11 cellular contexts compared by ENCODE assay signal in genomic region chr6:38172739-38173415, GRCh38.
"Had no signal": no experiment of that assay in that cellular context is flagged by ENCODE, and none has a peak within 500 bp of the region (broad histone marks: within the 10 kb centered on the region; RNA-seq: fewer than 3 reads in every experiment).

No MANE protein-coding gene starts in this region.

- H3K9me3 ChIP-seq: ascending aorta, pancreas, SJSA1, transverse colon had no signal

- ATAC-seq: pancreas; stimulated activated naive CD8-positive, alpha-beta T cell treated with anti-CD3 and anti-CD28 coated beads, Interleukin-15, Interleukin-2, amounts not matched to agents 100 U/mL and 50 U/mL, for 24 hours had no signal

- DNase-seq: activated CD4-positive, alpha-beta T cell treated with anti-CD3 and anti-CD28 coated beads, Interleukin-2, amount 10 ng/mL, durations not matched to agents 7 days and 5 days; activated CD8-positive, alpha-beta memory T cell treated with anti-CD3 and anti-CD28 coated beads for 24 hours; activated naive CD4-positive, alpha-beta T cell treated with anti-CD3 and anti-CD28 coated beads for 36 hours; pancreas; stimulated activated CD4-positive, alpha-beta T cell treated with anti-CD3 and anti-CD28 coated beads, Interleukin-15, amount 100 ng/mL, for 24 hours; stimulated activated CD4-positive, alpha-beta T cell treated with anti-CD3 and anti-CD28 coated beads, Interleukin-4, amount 100 ng/mL, for 24 hours; stimulated activated naive CD8-positive, alpha-beta T cell treated with anti-CD3 and anti-CD28 coated beads, Interleukin-15, Interleukin-2, amounts not matched to agents 100 U/mL and 50 U/mL, for 24 hours; transverse colon had no signal

- H3K27ac ChIP-seq: ascending aorta, pancreas, SJSA1 had no signal

- H3K36me3 ChIP-seq: pancreas, SJSA1, transverse colon had no signal

- H3K27me3 Mint-ChIP-seq: activated CD4-positive, alpha-beta T cell treated with anti-CD3 and anti-CD28 coated beads, Interleukin-2, amount 10 ng/mL, durations not matched to agents 7 days and 5 days had no signal

- H3K4me1 Mint-ChIP-seq: activated CD4-positive, alpha-beta T cell treated with anti-CD3 and anti-CD28 coated beads, Interleukin-2, amount 10 ng/mL, durations not matched to agents 7 days and 5 days had no signal

- H3K4me1 ChIP-seq: ascending aorta, SJSA1 had no signal

- H3K27me3 ChIP-seq: ascending aorta, pancreas, SJSA1, transverse colon had no signal

- H3K27ac Mint-ChIP-seq: activated CD4-positive, alpha-beta T cell treated with anti-CD3 and anti-CD28 coated beads, Interleukin-2, amount 10 ng/mL, durations not matched to agents 7 days and 5 days; activated naive CD4-positive, alpha-beta T cell treated with anti-CD3 and anti-CD28 coated beads for 36 hours; nephron had no signal

- H3K4me3 ChIP-seq: ascending aorta, pancreas, SJSA1, transverse colon had no signal

- H3K9me3 Mint-ChIP-seq: activated CD4-positive, alpha-beta T cell treated with anti-CD3 and anti-CD28 coated beads, Interleukin-2, amount 10 ng/mL, durations not matched to agents 7 days and 5 days; activated naive CD4-positive, alpha-beta T cell treated with anti-CD3 and anti-CD28 coated beads for 36 hours; nephron had no signal

- H3K4me3 Mint-ChIP-seq: activated CD4-positive, alpha-beta T cell treated with anti-CD3 and anti-CD28 coated beads, Interleukin-2, amount 10 ng/mL, durations not matched to agents 7 days and 5 days; activated naive CD4-positive, alpha-beta T cell treated with anti-CD3 and anti-CD28 coated beads for 36 hours; nephron had no signal
